ENCODE assay signal across 15 cellular contexts in the genomic region with DNA sequence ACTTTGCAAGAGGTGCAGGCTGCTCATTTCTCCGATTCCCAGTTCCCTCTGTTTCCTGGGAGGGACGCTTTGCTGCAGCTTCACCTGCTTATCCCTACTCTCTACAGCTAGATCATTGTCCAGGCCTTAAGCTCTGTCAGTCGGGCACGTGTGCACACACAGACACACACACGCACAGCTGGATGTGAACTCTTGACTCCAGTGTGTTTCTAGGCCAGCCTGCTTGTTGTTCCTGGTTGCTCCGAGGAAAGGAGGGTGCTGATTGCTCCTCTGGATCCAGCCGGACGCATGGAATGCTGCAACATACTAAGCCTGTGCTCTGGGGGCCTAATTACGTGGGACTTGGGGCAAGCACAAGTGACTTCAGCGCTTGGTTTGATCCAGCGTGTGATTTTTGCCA. TPM values are rescaled to one million over a fixed set of nuclear protein-coding genes. Genes with fewer than 3 reads are reported as not detected.
A peak's percentile ranks its signal among the peaks of the same experiment; 100 is the strongest.
DNase-seq lines count a peak whose midpoint lies in the region; ATAC-seq, FAIRE-seq and TF ChIP-seq lines count a peak whose summit lies in the region.
"Had no signal": no experiment of that assay in that cellular context is flagged by ENCODE, and none has a peak within 500 bp of the region (broad histone marks: within the 10 kb centered on the region; RNA-seq: fewer than 3 reads in every experiment).

No MANE protein-coding gene starts in this region.

- no peak overlapping the region for H3K4me3 ChIP-seq in coronary artery
- H3K4me3 ChIP-seq: SJCRH30, smooth muscle cell had no signal

- no peak for FAIRE-seq in HTR-8/SVneo (lab: Jason Lieb, UNC)
- FAIRE-seq: colon had no signal

- TF ChIP-seq CTCF in coronary artery (IDR thresholded peaks at IDR 0.05) = no peak

- DNase-seq in ELF-1 (ENCODE audit: low read depth, low spot score) = peak; percentile 53
- DNase-seq in coronary artery (ENCODE audit: low spot score) = no peak
- DNase-seq in kidney tubule cell (ENCODE audit: low spot score) = peak; percentile 29
- DNase-seq in posterior vena cava (ENCODE audit: low spot score) = peak; percentile 81
- no peak for DNase-seq in HTR-8/SVneo (ENCODE audit: insufficient read length, low spot score)
- DNase-seq in NCI-H2029 (lab: John Stamatoyannopoulos, UW) = no peak
- no peak for DNase-seq in activated effector memory CD4-positive, alpha-beta T cell treated with anti-CD3 and anti-CD28 coated beads, Interleukin-2, amount 50 U/mL, for 16 hours
- DNase-seq: immature natural killer cell; MM.1S; NK-92 treated with Interleukin-12 subunit alpha and Interleukin-12 subunit beta, amount 100 ng/mL, for 24 hours; SJCRH30 had no signal

- no peak for ATAC-seq in activated CD4-positive, CD25-positive, alpha-beta regulatory T cell treated with anti-CD3 and anti-CD28 coated beads, Interleukin-2, amount 50 U/mL, for 24 hours
- ATAC-seq: natural killer cell treated with Interleukin-12 subunit alpha and Interleukin-12 subunit beta and Interleukin-15 and Interleukin-18, amount 100 ng/mL, for 72 hours had no signal

- H3K27ac ChIP-seq in coronary artery = peak overlapping the region; percentile 40 to 78
- H3K27ac ChIP-seq: SJCRH30 had no signal

- intact Hi-C loops in posterior vena cava (cut with DNase I) = no loop called here

RNA-seq across cellular contexts. Expression of gene ZNRF3, which starts 19.7 kb away (rescaled TPM):
- 1 to 10 TPM; 7.5 to 8.5 TPM for total RNA-seq in posterior vena cava

Comparison
In these comparisons a context has a peak if more than half of its experiments do, and no peak if none do; other contexts are left out.
1. DNase-seq: peak in ELF-1 (single experiment), kidney tubule cell (single experiment) and posterior vena cava (single experiment); none in coronary artery (single experiment), HTR-8/SVneo (single experiment), NCI-H2029 (single experiment) and activated effector memory CD4-positive, alpha-beta T cell treated with anti-CD3 and anti-CD28 coated beads, Interleukin-2, amount 50 U/mL, for 16 hours (single experiment).